Comparison of ENCODE assay signal across 8 cellular contexts in the genomic region with DNA sequence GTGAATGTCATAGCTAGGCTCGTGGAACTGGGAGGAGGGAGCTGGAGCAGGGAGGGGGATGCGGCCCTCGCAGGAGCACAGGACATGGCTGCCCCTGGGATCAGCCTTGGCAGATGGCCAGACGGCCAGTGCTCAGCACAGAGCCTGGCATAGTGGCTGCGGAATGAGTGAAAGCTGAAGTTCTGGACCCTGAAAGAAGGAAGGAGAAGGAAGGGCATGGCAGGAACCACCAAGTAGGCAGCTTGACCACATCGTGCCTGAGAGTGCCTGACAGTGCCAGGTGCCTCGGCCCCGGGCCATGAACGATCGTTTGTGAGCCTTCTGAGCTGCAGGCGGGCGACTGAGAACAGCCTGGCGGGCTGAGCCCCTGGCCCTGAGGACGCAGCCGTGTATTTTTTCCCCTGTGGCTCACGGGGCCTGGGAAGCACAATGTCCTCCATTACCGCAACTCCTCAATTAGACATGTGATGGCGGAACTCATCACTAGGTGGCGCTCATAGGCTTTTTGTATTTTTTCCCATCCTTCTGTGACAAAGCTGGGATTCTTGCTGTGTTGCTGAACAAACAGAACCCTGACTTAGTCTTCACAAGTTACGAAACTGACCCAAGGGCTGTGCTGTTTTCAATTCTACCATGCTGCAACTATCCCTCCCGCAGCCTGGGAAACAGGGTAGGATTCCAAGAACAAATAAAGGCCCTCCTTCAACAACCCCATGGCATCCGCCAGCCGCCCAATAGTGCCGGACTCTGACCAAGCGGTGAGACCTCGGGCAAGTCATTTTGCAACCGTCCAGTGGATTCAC. TPM values are rescaled to one million over a fixed set of nuclear protein-coding genes. Genes with fewer than 3 reads are reported as not detected.
DNase-seq lines count a peak whose midpoint lies in the region; ATAC-seq and TF ChIP-seq lines count a peak whose summit lies in the region.

No MANE protein-coding gene starts in this region.

- no peak for TF ChIP-seq POLR2A in testis (IDR thresholded peaks at IDR 0.05)

- H3K27ac ChIP-seq in neutrophil (no peak overlapping the region), testis (peak overlapping the region; percentile 9 to 40)

- WGBS in testis, 2 donors: 14 to 22% methylated on average over 27 of the region's 27 CpGs

- no peaks in the 10 kb centered on the region for H3K36me3 ChIP-seq in neutrophil
- H3K36me3 ChIP-seq in testis (ENCODE audit: low read depth, missing control alignments): no peaks in the 10 kb centered on the region

- intact Hi-C loops in testis (cut with DNase I; ENCODE audit: low total_unique reads): no loop called here

- DNase-seq in GM03348 (ENCODE audit: low spot score): peak; percentile 85
- peak; percentile 29 for DNase-seq in KG1 (lab: John Stamatoyannopoulos, UW)
- peak; percentile 81 for DNase-seq in OCI-M1 (lab: John Stamatoyannopoulos, UW)
- DNase-seq in activated T-helper 9 cell treated with anti-CD3 and anti-CD28 coated beads, Interleukin-2, amount 50 U/mL, for 16 hours (ENCODE audit: low read depth): peak; percentile 16
- peak; percentile 91 for DNase-seq in foreskin melanocyte
- peak; percentile 90 for DNase-seq in testis

- H3K4me3 ChIP-seq in neutrophil (ENCODE audit: low read depth in 1 of 2, low read length in 1 of 2) (no peak overlapping the region), testis (peak overlapping the region in 1 of 2 donors; percentile 15)

- H3K4me1 ChIP-seq in neutrophil (ENCODE audit: control insufficient read depth in 1 of 2, insufficient read depth in 1 of 2, low read depth in 1 of 2, low read length in 1 of 2): peaks cover 19 to 47% of the 10 kb centered on the region in 2 experiments
- H3K4me1 ChIP-seq in testis: peaks cover 3% of the 10 kb centered on the region

- H3K9me3 ChIP-seq in neutrophil (no peaks in the 10 kb centered on the region), testis (no peaks in the 10 kb centered on the region)

- peak; percentile 83 for TF ChIP-seq CTCF in neutrophil (IDR thresholded peaks at IDR 0.05)
- peak; percentile 79 to 91 (median 85) for TF ChIP-seq CTCF in testis (IDR thresholded peaks at IDR 0.05)

- no peak for ATAC-seq in HG03095 (IDR thresholded peaks at IDR 0.05; ENCODE audit: unreplicated experiment)

- H3K27me3 ChIP-seq in neutrophil: no peaks in the 10 kb centered on the region
- H3K27me3 ChIP-seq in testis: no peaks in the 10 kb centered on the region

RNA-seq across cellular contexts. Expression of a gene that starts 29.9 kb away (rescaled TPM):
- total RNA-seq in testis: 1 to 10 TPM in 1 of 2 donors, under 1 TPM in 1; 0.31 to 1.1 TPM
- polyA plus RNA-seq in testis (ENCODE audit: insufficient read depth, low read depth, low replicate concordance): 1.4 TPM

RNA-seq across cellular contexts. Expression of a gene that starts 48.2 kb away (rescaled TPM):
- under 1 TPM; 0.19 to 0.24 TPM for total RNA-seq in testis
- 0.32 TPM for polyA plus RNA-seq in testis (ENCODE audit: insufficient read depth, low read depth, low replicate concordance)

Comparison
In these comparisons a context has a peak if more than half of its experiments do, and no peak if none do; other contexts are left out.
1. DNase-seq: peak in every context shown above with its lines; median percentile 91 in foreskin melanocyte; 90 in testis; 85 in GM03348; 81 in OCI-M1; 29 in KG1; 16 in activated T-helper 9 cell treated with anti-CD3 and anti-CD28 coated beads, Interleukin-2, amount 50 U/mL, for 16 hours.